Comparison of ENCODE assay signal across 8 cellular contexts in the genomic region with DNA sequence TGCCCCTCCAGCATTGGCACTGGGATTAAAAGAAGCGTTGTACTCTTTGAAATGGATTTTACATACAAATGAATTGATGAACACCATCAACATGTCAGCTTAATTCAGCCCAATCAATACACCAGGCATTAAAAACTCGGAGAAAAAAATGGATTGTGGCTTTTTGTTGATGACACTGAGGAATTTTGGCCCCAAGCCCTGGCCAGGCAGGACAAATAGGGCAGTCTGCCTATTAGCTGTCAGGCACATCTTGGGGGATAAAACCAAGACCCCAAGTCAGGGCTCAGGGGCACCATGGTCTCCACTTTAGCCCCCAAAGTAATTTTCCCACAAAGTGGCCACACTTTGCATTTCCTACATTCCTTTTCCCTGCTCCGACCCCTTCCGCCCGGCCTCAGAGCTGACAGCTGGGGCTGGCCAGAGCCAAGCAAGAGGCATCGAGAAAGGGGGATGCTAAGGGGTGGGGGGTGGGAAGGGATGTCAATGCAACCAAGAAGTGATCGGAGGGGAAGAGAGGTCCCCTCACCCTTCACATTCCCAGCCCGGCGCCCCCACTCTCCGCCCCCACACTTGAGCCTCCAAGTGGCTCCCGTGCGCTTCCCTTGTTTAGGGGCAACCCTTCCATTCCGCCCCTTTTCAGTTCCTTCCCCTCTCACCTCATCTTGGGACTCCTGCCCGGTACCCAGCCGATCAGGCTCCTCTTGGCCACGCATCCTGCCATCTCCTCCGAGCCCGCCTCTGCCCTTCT. TPM values are rescaled to one million over a fixed set of nuclear protein-coding genes. Genes with fewer than 3 reads are reported as not detected.
DNase-seq lines count a peak whose midpoint lies in the region; ATAC-seq, FAIRE-seq and TF ChIP-seq lines count a peak whose summit lies in the region.

No MANE protein-coding gene starts in this region.

- TF ChIP-seq CTCF in LNCaP clone FGC (IDR thresholded peaks at IDR 0.05; ENCODE audit: control insufficient read depth, extremely low read depth, insufficient read depth) (no peak), mucosa of descending colon (IDR thresholded peaks at IDR 0.05) (no peak)

- peaks cover 16% of the 10 kb centered on the region for H3K4me1 ChIP-seq in mucosa of descending colon (ENCODE audit: low read depth)

- intact Hi-C loops in mucosa of descending colon (cut with DNase I, micrococcal nuclease) = no loop called here
- intact Hi-C loops in sciatic nerve (cut with DNase I) = no loop called here

- no peak for FAIRE-seq in frontal cortex (lab: Jason Lieb, UNC)

- H3K36me3 Mint-ChIP-seq in central memory CD8-positive, alpha-beta T cell (ENCODE audit: insufficient read depth) = peaks cover 5% of the 10 kb centered on the region

- peak overlapping the region; percentile 79 for H3K4me3 ChIP-seq in LNCaP clone FGC (ENCODE audit: low read depth, low read length)
- H3K4me3 ChIP-seq in mucosa of descending colon = peak overlapping the region; percentile 73

- DNase-seq in Daoy (ENCODE audit: low read depth) (peak; percentile 13), LNCaP clone FGC (ENCODE audit: low read depth) (no peak), mucosa of descending colon (no peak), NCI-H2107 treated with DMSO at 0.1 percent for 48 hours (lab: John Stamatoyannopoulos, UW; ENCODE audit: unreplicated experiment) (no peak), AG08395 (ENCODE audit: low spot score) (no peak), frontal cortex (ENCODE audit: low spot score in 2 of 2) (no peak), sciatic nerve (ENCODE audit: low spot score) (no peak)
- no peak for DNase-seq in central memory CD8-positive, alpha-beta T cell (ENCODE audit: low spot score in 2 of 2)

- H3K4me3 Mint-ChIP-seq in central memory CD8-positive, alpha-beta T cell = peak overlapping the region; percentile 84

- no peak overlapping the region for H3K27ac Mint-ChIP-seq in central memory CD8-positive, alpha-beta T cell (ENCODE audit: low read depth)

- ATAC-seq in central memory CD8-positive, alpha-beta T cell (replicated peaks; ENCODE audit: extremely low read depth, poor library complexity, severe bottlenecking) = no peak
- ATAC-seq in mucosa of descending colon (no peak), sciatic nerve (no peak)

- H3K36me3 ChIP-seq in mucosa of descending colon (ENCODE audit: low read depth) = no peaks in the 10 kb centered on the region

- no peaks in the 10 kb centered on the region for H3K9me3 ChIP-seq in mucosa of descending colon

- peaks cover 32% of the 10 kb centered on the region for H3K4me1 Mint-ChIP-seq in central memory CD8-positive, alpha-beta T cell

- no peaks in the 10 kb centered on the region for H3K27me3 Mint-ChIP-seq in central memory CD8-positive, alpha-beta T cell

- H3K9me3 Mint-ChIP-seq in central memory CD8-positive, alpha-beta T cell = no peaks in the 10 kb centered on the region

RNA-seq across cellular contexts. Expression of a gene that starts 0.7 kb away (rescaled TPM):
- 12.3 and 13.4 TPM in 2 replicates for total RNA-seq in Daoy (2014; rRNA removed; shearing (Covaris generic))
- 10 to 100 TPM in 1 of 3 donors, 1 to 10 TPM in 2; 5.7 to 14.2 (median 6.7) TPM for total RNA-seq in mucosa of descending colon
- total RNA-seq in frontal cortex = 13.5 TPM
- total RNA-seq in sciatic nerve = 65.3 TPM

RNA-seq across cellular contexts. Expression of a gene that starts 34.0 kb away (rescaled TPM):
- total RNA-seq in Daoy (2014; rRNA removed; shearing (Covaris generic)) = 1.5 TPM in 1 of 2 replicates, not detected in the other
- total RNA-seq in mucosa of descending colon (1 to 10 TPM in 1 of 3 donors, under 1 TPM in 1, not detected in 1; 0.84 to 1.1 TPM), frontal cortex (not detected), sciatic nerve (4.3 TPM)
